In the genomic region with DNA sequence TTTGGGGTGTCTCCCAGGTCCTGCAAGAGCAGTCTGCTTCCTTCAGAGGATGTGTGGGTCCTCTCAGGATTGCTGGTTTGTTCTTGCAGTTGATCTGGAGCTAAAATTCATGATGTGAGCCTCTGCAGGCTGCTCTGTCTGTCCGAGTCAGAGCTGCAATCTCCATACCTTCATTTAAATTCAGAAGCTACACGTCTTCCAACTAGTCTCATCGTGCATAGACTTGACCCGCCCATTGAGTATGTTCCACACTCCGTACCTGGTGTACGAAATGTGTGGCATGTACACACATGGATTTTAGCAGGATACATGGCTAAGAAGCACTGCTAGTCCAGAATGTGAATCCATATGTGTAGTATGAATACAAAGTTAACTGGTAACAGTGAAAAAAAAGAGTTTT, we compare ENCODE assay signal across 2 cellular contexts.
TF ChIP-seq lines count a peak whose summit lies in the region.

No MANE protein-coding gene starts in this region.

TF ChIP-seq in GM23338, 12 proteins besides CTCF, POLR2A, EP300 and RAD21 (continues in another document):
- TF ChIP-seq ZNF331 (CRISPR knock-in tag; IDR thresholded peaks at IDR 0.05; ENCODE audit: low read depth), result no peak
- no peak for TF ChIP-seq STAT1 (IDR thresholded peaks at IDR 0.05; ENCODE audit: unreplicated experiment)
- no peak for TF ChIP-seq JUNB (IDR thresholded peaks at IDR 0.05; ENCODE audit: unreplicated experiment)
- no peak for TF ChIP-seq REST (IDR thresholded peaks at IDR 0.05; ENCODE audit: unreplicated experiment)
- no peak for TF ChIP-seq ETS1 (IDR thresholded peaks at IDR 0.05)
- TF ChIP-seq NANOG (IDR thresholded peaks at IDR 0.05; ENCODE audit: borderline replicate concordance), result no peak
- TF ChIP-seq ZNF462 (CRISPR knock-in tag; IDR thresholded peaks at IDR 0.05), result no peak
- TF ChIP-seq ZNF114 (CRISPR knock-in tag; IDR thresholded peaks at IDR 0.05), result no peak
- no peak for TF ChIP-seq CREB1 (CRISPR knock-in tag; IDR thresholded peaks at IDR 0.05; ENCODE audit: low read depth)
- no peak for TF ChIP-seq EZH2 (IDR thresholded peaks at IDR 0.05; ENCODE audit: low read depth, unreplicated experiment)

TF ChIP-seq in H1, 55 proteins besides CTCF, POLR2A, EP300 and RAD21:
- TF ChIP-seq NANOG (IDR thresholded peaks at IDR 0.05; ENCODE audit: insufficient read depth, low read depth, low read length, poor library complexity, severe bottlenecking) (no peak), NRF1 (IDR thresholded peaks at IDR 0.05; ENCODE audit: low read depth, low read length) (no peak), RNF2 (IDR thresholded peaks at IDR 0.05; ENCODE audit: borderline replicate concordance, low read depth, low read length, missing control alignments, poor library complexity, severe bottlenecking) (no peak), EGR1 (IDR thresholded peaks at IDR 0.05; ENCODE audit: borderline replicate concordance, low read depth, low read length) (no peak), YY1 (IDR thresholded peaks at IDR 0.05; ENCODE audit: low read depth, low read length) (no peak), JUN (IDR thresholded peaks at IDR 0.05; ENCODE audit: low read depth, low read length) (no peak), RXRA (IDR thresholded peaks at IDR 0.05; ENCODE audit: insufficient read depth, low read depth, low read length) (no peak), SP4 (IDR thresholded peaks at IDR 0.05; ENCODE audit: low read length) (no peak), TAF1 (IDR thresholded peaks at IDR 0.05; ENCODE audit: low read depth, low read length) (no peak)
